In genomic region chr3:115806501-115806900, GRCh38 we compare ENCODE assay signal across 30 cellular contexts.
A peak's percentile ranks its signal among the peaks of the same experiment; 100 is the strongest.
DNase-seq lines count a peak whose midpoint lies in the region; ATAC-seq and TF ChIP-seq lines count a peak whose summit lies in the region.
"Had no signal": no experiment of that assay in that cellular context is flagged by ENCODE, and none has a peak within 500 bp of the region (broad histone marks: within the 10 kb centered on the region; RNA-seq: fewer than 3 reads in every experiment).

No MANE protein-coding gene starts in this region.

- H4K20me1 ChIP-seq in GM23338 (replicated peaks; ENCODE audit: insufficient read depth) = no peaks in the 10 kb centered on the region
- H4K20me1 ChIP-seq: BLaER1 had no signal

- no peak overlapping the region for H3K23ac ChIP-seq in trophoblast cell (ENCODE audit: low read length)

- H3K36me3 ChIP-seq in GM23338 (ENCODE audit: insufficient read depth) (no peaks in the 10 kb centered on the region), trophoblast cell (ENCODE audit: control insufficient read depth in 1 of 2, insufficient read depth in 2 of 2, low read length in 2 of 2) (no peaks in the 10 kb centered on the region)
- H3K36me3 ChIP-seq: BLaER1, lower lobe of right lung, ovary, SJSA1 had no signal

- ATAC-seq in GM23338 = no peak
- no peak for ATAC-seq in HG03045 (IDR thresholded peaks at IDR 0.05; ENCODE audit: unreplicated experiment)
- ATAC-seq: effector memory CD8-positive, alpha-beta T cell; esophagus mucosa; lower lobe of right lung; natural killer cell; Panc1; T-cell had no signal

- no peaks in the 10 kb centered on the region for H3F3A ChIP-seq in GM23338 (replicated peaks; ENCODE audit: low read depth)

- no peak overlapping the region for H3K4me3 Mint-ChIP-seq in GM23338
- H3K4me3 Mint-ChIP-seq: activated CD4-positive, alpha-beta memory T cell treated with anti-CD3 and anti-CD28 coated beads, Interleukin-2, amount 10 ng/mL, durations not matched to agents 7 days and 5 days; effector memory CD8-positive, alpha-beta T cell; natural killer cell; stimulated activated naive CD8-positive, alpha-beta T cell treated with anti-CD3 and anti-CD28 coated beads, Interleukin-15, Interleukin-2, amounts not matched to agents 100 ng/mL and 50 ng/mL, for 24 hours; T-cell had no signal

- no peaks in the 10 kb centered on the region for H3K9me3 ChIP-seq in trophoblast cell (ENCODE audit: insufficient read depth, low read depth, low read length)
- H3K9me3 ChIP-seq: BLaER1, lower lobe of right lung, ovary, SJSA1 had no signal

- H3K9me3 Mint-ChIP-seq in GM23338 = no peaks in the 10 kb centered on the region
- H3K9me3 Mint-ChIP-seq: activated CD4-positive, alpha-beta memory T cell treated with anti-CD3 and anti-CD28 coated beads, Interleukin-2, amount 10 ng/mL, durations not matched to agents 7 days and 5 days; effector memory CD8-positive, alpha-beta T cell; natural killer cell; stimulated activated naive CD8-positive, alpha-beta T cell treated with anti-CD3 and anti-CD28 coated beads, Interleukin-15, Interleukin-2, amounts not matched to agents 100 ng/mL and 50 ng/mL, for 24 hours; T-cell had no signal

- H3K4ac ChIP-seq in trophoblast cell (ENCODE audit: low read depth, low read length) = no peak overlapping the region

- peak overlapping the region; percentile 60 for H3K27ac ChIP-seq in GM23338 (ENCODE audit: low read depth)
- H3K27ac ChIP-seq in trophoblast cell (ENCODE audit: low read depth, low read length) = peak overlapping the region; percentile 42
- H3K27ac ChIP-seq: BLaER1, KMS-11, lower lobe of right lung, ovary, SJSA1, skin epidermis had no signal

- peaks cover 46% of the 10 kb centered on the region for H3K4me1 Mint-ChIP-seq in GM23338
- H3K4me1 Mint-ChIP-seq: natural killer cell, T-cell had no signal

- H2AFZ ChIP-seq in GM23338 (peak overlapping the region; percentile 2; the same call in 1 of the 2 replicates), trophoblast cell (ENCODE audit: insufficient read depth, low read length, poor library complexity) (no peak overlapping the region)

- peak overlapping the region; percentile 16; the same call in 1 of the 2 replicates for H3K4me2 ChIP-seq in GM23338
- no peak overlapping the region for H3K4me2 ChIP-seq in trophoblast cell (ENCODE audit: low read length)
- H3K4me2 ChIP-seq: BLaER1, KMS-11 had no signal

- no peak overlapping the region for H3K9ac ChIP-seq in trophoblast cell (ENCODE audit: low read length)
- H3K9ac ChIP-seq: BLaER1, KMS-11 had no signal

- peak overlapping the region; percentile 64 for H3K27ac Mint-ChIP-seq in GM23338
- H3K27ac Mint-ChIP-seq: activated CD4-positive, alpha-beta memory T cell treated with anti-CD3 and anti-CD28 coated beads, Interleukin-2, amount 10 ng/mL, durations not matched to agents 7 days and 5 days; effector memory CD8-positive, alpha-beta T cell; natural killer cell; stimulated activated naive CD8-positive, alpha-beta T cell treated with anti-CD3 and anti-CD28 coated beads, Interleukin-15, Interleukin-2, amounts not matched to agents 100 ng/mL and 50 ng/mL, for 24 hours; T-cell had no signal

- H3K4me3 ChIP-seq in GM23338 = no peak overlapping the region
- H3K4me3 ChIP-seq in trophoblast cell (ENCODE audit: low read depth, low read length) = no peak overlapping the region
- H3K4me3 ChIP-seq: BLaER1, lower lobe of right lung, ovary, SJSA1, skin epidermis had no signal

- peaks cover 41% of the 10 kb centered on the region for H3K4me1 ChIP-seq in GM23338 (ENCODE audit: insufficient read depth)
- H3K4me1 ChIP-seq in trophoblast cell (ENCODE audit: control insufficient read depth in 1 of 2, insufficient read depth in 2 of 2, low read length in 2 of 2) = no peaks in the 10 kb centered on the region
- H3K4me1 ChIP-seq: BLaER1, lower lobe of right lung had no signal

- no peak overlapping the region for H2AK5ac ChIP-seq in trophoblast cell (ENCODE audit: low read length)

- H3K9me2 ChIP-seq in GM23338 (ENCODE audit: insufficient read depth) = peaks cover 3% of the 10 kb centered on the region; the same call in 1 of the 2 replicates

- H2BK5ac ChIP-seq in trophoblast cell (ENCODE audit: low read depth, low read length, poor library complexity) = no peak overlapping the region

- H3K36me3 Mint-ChIP-seq in GM23338 (ENCODE audit: low read depth) = no peaks in the 10 kb centered on the region
- H3K36me3 Mint-ChIP-seq: natural killer cell, T-cell had no signal

- no peak overlapping the region for H2BK12ac ChIP-seq in trophoblast cell (ENCODE audit: low read length)

- no peak overlapping the region for H3K14ac ChIP-seq in trophoblast cell (ENCODE audit: low read length)

- no peaks in the 10 kb centered on the region for H3K79me1 ChIP-seq in trophoblast cell (ENCODE audit: low read length)

- H2BK120ac ChIP-seq in trophoblast cell (ENCODE audit: insufficient read depth, low read length, poor library complexity) = no peak overlapping the region

- H3K27me3 ChIP-seq in GM23338 (ENCODE audit: insufficient read depth) (no peaks in the 10 kb centered on the region), trophoblast cell (ENCODE audit: insufficient read depth, low read length) (no peaks in the 10 kb centered on the region)
- H3K27me3 ChIP-seq: BLaER1, ovary, SJSA1 had no signal

- no peak for TF ChIP-seq CTCF in GM23338 (conservative IDR thresholded peaks at IDR 0.05; ENCODE audit: low read depth in 2 of 2)

- no peak overlapping the region for H4K91ac ChIP-seq in trophoblast cell (ENCODE audit: low read depth, low read length)

- H3K27me3 Mint-ChIP-seq in GM23338 (ENCODE audit: insufficient read depth, low read depth, poor library complexity) = peaks cover 3% of the 10 kb centered on the region

- DNase-seq in GM23338 (ENCODE audit: low spot score) (no peak), amniotic epithelial cell (ENCODE audit: low read depth) (peak; percentile 49), fibroblast of the conjunctiva (ENCODE audit: low read depth) (peak; percentile 16), trophoblast cell (peak; percentile 26 to 57), NCI-H1105 (lab: John Stamatoyannopoulos, UW) (no peak), NCI-H1417 (lab: John Stamatoyannopoulos, UW) (no peak)
- DNase-seq: activated CD4-positive, alpha-beta memory T cell treated with anti-CD3 and anti-CD28 coated beads, Interleukin-2, amount 10 ng/mL, durations not matched to agents 7 days and 5 days; activated CD4-positive, CD25-positive, alpha-beta regulatory T cell treated with anti-CD3 and anti-CD28 coated beads, Interleukin-2, amount 50 U/mL, for 72 hours; activated CD8-positive, alpha-beta memory T cell treated with anti-CD3 and anti-CD28 coated beads, Interleukin-2, amount 50 U/mL, for 48 hours; activated naive CD4-positive, alpha-beta T cell treated with anti-CD3 and anti-CD28 coated beads, Interleukin-2, amount 50 U/mL, for 16 hours; amygdala; COR-L47; cortex of kidney; effector memory CD8-positive, alpha-beta T cell; kidney; lower lobe of right lung; natural killer cell; NCI-H1694; NCI-H510A treated with DMSO at 0.1 percent for 48 hours; NK-92 treated with Interleukin-12 subunit alpha and Interleukin-12 subunit beta, amount 100 ng/mL, for 24 hours; ovary; T-cell had no signal

- no peak overlapping the region for H4K8ac ChIP-seq in trophoblast cell (ENCODE audit: low read depth, low read length)

- H4K12ac ChIP-seq in trophoblast cell (ENCODE audit: low read depth, low read length) = no peak overlapping the region

- WGBS in trophoblast cell (ENCODE audit: extremely low coverage, insufficient coverage, insufficient read length) = no CpG with 5 or more reads among the region's 4 CpGs

- no peaks in the 10 kb centered on the region for H3K79me2 ChIP-seq in GM23338 (replicated peaks; ENCODE audit: insufficient read depth)
- H3K79me2 ChIP-seq in trophoblast cell (ENCODE audit: control insufficient read depth, insufficient read depth, low read length, poor library complexity) = no peaks in the 10 kb centered on the region

- no peak overlapping the region for H3K18ac ChIP-seq in trophoblast cell (ENCODE audit: low read length)

TF ChIP-seq in GM23338, 12 proteins besides CTCF, POLR2A, EP300 and RAD21 (continues in another document):
- TF ChIP-seq NANOG (IDR thresholded peaks at IDR 0.05; ENCODE audit: borderline replicate concordance) (no peak), POLR2AphosphoS5 (IDR thresholded peaks at IDR 0.05; ENCODE audit: low read depth) (no peak), REST (IDR thresholded peaks at IDR 0.05; ENCODE audit: unreplicated experiment) (no peak)

Comparison
In these comparisons a context has a peak if more than half of its experiments do, and no peak if none do; other contexts are left out.
1. DNase-seq: peak in amniotic epithelial cell (single experiment), fibroblast of the conjunctiva (single experiment) and trophoblast cell (2 of 2); none in GM23338 (single experiment), NCI-H1105 (single experiment) and NCI-H1417 (0 of 3).